In the genomic region with DNA sequence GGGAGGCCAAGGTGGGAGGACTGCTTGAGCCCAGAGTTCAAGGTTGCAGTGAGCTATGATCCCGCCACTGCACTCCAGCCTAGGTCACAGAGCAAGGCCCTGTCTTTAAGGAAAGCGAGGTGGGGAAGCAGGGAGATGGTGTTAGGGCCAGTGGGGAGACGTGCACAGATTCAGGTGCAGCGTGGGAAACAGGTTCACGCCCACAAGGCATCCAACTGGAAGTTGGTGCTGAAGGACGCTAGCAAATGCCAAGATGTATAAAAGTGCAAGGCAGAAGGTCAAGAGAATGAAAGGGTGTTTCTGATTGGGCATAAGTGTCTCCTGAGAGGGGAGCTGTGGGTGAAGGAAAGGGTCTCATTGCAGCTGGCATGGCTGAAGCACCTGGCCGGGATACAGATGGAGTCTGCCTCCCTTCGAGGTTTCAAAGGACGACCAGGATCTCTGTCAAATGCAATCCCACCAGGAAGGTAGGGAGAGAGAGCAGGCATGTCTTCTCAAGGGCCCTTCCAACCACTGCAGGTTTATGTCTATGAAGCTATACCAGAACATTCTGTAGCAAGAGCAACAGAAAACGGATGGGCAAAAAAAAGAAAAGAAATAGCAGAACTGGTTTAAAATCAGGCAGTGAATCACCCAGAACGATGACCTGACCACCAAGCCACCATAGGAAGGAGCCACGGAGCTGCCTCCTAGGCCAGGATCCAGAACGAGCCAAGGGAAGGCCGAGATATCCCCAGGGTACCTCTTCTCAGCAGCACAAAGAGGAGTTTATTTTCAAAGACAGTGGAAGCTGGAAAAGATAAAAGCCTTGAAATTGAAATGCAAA, we compare ENCODE assay signal across 28 cellular contexts.
"Had no signal": no experiment of that assay in that cellular context is flagged by ENCODE, and none has a peak within 500 bp of the region (broad histone marks: within the 10 kb centered on the region; RNA-seq: fewer than 3 reads in every experiment).

No MANE protein-coding gene starts in this region.

- H3K27me3 ChIP-seq: body of pancreas, esophagus squamous epithelium, heart right ventricle, pancreas, right lobe of liver, stomach, suprapubic skin, tibial nerve, uterus had no signal

- FAIRE-seq: kidney, pancreas had no signal

- H3K27ac ChIP-seq: body of pancreas, dorsolateral prefrontal cortex, esophagus squamous epithelium, heart right ventricle, neutrophil, pancreas, right lobe of liver, SK-N-MC, skin epidermis, stomach, suprapubic skin, tibial nerve, uterus, VCaP had no signal

- H3K4me1 Mint-ChIP-seq: mesothelial cell of epicardium had no signal

- H3K9me3 Mint-ChIP-seq: activated CD4-positive, alpha-beta T cell treated with anti-CD3 and anti-CD28 coated beads, Interleukin-2, amount 10 ng/mL, durations not matched to agents 7 days and 5 days; activated naive CD4-positive, alpha-beta T cell treated with anti-CD3 and anti-CD28 coated beads, Interleukin-2, amount 10 ng/mL, durations not matched to agents 7 days and 5 days; activated T-cell treated with anti-CD3 and anti-CD28 coated beads, Interleukin-2, amount 50 U/mL, for 72 hours; effector memory CD8-positive, alpha-beta T cell; mesothelial cell of epicardium; naive thymus-derived CD8-positive, alpha-beta T cell; stimulated activated effector memory CD8-positive, alpha-beta T cell treated with anti-CD3 and anti-CD28 coated beads, Interleukin-12 subunit alpha, Interleukin-12 subunit beta, amount 100 ng/mL, for 72 hours had no signal

- H3K36me3 Mint-ChIP-seq: activated naive CD4-positive, alpha-beta T cell treated with anti-CD3 and anti-CD28 coated beads, Interleukin-2, amount 10 ng/mL, durations not matched to agents 7 days and 5 days; mesothelial cell of epicardium; naive thymus-derived CD8-positive, alpha-beta T cell; stimulated activated effector memory CD8-positive, alpha-beta T cell treated with anti-CD3 and anti-CD28 coated beads, Interleukin-12 subunit alpha, Interleukin-12 subunit beta, amount 100 ng/mL, for 72 hours had no signal

- H3K4me1 ChIP-seq: body of pancreas, esophagus squamous epithelium, heart right ventricle, pancreas, right lobe of liver, stomach, suprapubic skin, tibial nerve, uterus had no signal

- H3K4me3 Mint-ChIP-seq: activated CD4-positive, alpha-beta T cell treated with anti-CD3 and anti-CD28 coated beads, Interleukin-2, amount 10 ng/mL, durations not matched to agents 7 days and 5 days; activated naive CD4-positive, alpha-beta T cell treated with anti-CD3 and anti-CD28 coated beads, Interleukin-2, amount 10 ng/mL, durations not matched to agents 7 days and 5 days; activated T-cell treated with anti-CD3 and anti-CD28 coated beads, Interleukin-2, amount 50 U/mL, for 72 hours; effector memory CD8-positive, alpha-beta T cell; mesothelial cell of epicardium; naive thymus-derived CD8-positive, alpha-beta T cell; stimulated activated effector memory CD8-positive, alpha-beta T cell treated with anti-CD3 and anti-CD28 coated beads, Interleukin-12 subunit alpha, Interleukin-12 subunit beta, amount 100 ng/mL, for 72 hours had no signal

- H3K9me3 ChIP-seq: body of pancreas, esophagus squamous epithelium, heart right ventricle, neutrophil, pancreas, right lobe of liver, stomach, suprapubic skin, tibial nerve, uterus had no signal

- H3K36me3 ChIP-seq: esophagus squamous epithelium, neutrophil, pancreas, right lobe of liver, suprapubic skin, uterus had no signal

- DNase-seq: activated CD4-positive, alpha-beta T cell treated with anti-CD3 and anti-CD28 coated beads, Interleukin-2, amount 10 ng/mL, durations not matched to agents 7 days and 5 days; activated CD4-positive, CD25-positive, alpha-beta regulatory T cell treated with anti-CD3 and anti-CD28 coated beads, Interleukin-2, amount 50 U/mL, for 72 hours; activated effector memory CD4-positive, alpha-beta T cell treated with anti-CD3 and anti-CD28 coated beads, Interleukin-2, amount 50 U/mL, for 16 hours; activated naive CD4-positive, alpha-beta T cell treated with anti-CD3 and anti-CD28 coated beads, Interleukin-2, amount 10 ng/mL, durations not matched to agents 7 days and 5 days; activated T-cell treated with anti-CD3 and anti-CD28 coated beads, Interleukin-2, amount 50 U/mL, for 72 hours; anterior cingulate cortex; body of pancreas; central memory CD4-positive, alpha-beta T cell; effector memory CD8-positive, alpha-beta T cell; esophagus squamous epithelium; heart right ventricle; kidney; naive thymus-derived CD8-positive, alpha-beta T cell; pancreas; right lobe of liver; stimulated activated CD4-positive, alpha-beta T cell treated with anti-CD3 and anti-CD28 coated beads, Interleukin-2, amount 100 ng/mL, for 24 hours; stomach; uterus had no signal

- ATAC-seq: activated T-cell treated with anti-CD3 and anti-CD28 coated beads, Interleukin-2, amount 50 U/mL, for 72 hours; body of pancreas; effector memory CD8-positive, alpha-beta T cell; heart right ventricle; left lobe of liver; naive thymus-derived CD8-positive, alpha-beta T cell; pancreas; right lobe of liver; stimulated activated effector memory CD8-positive, alpha-beta T cell treated with anti-CD3 and anti-CD28 coated beads, Interleukin-12 subunit alpha, Interleukin-12 subunit beta, amount 100 ng/mL, for 72 hours had no signal

- H3K27ac Mint-ChIP-seq: activated CD4-positive, alpha-beta T cell treated with anti-CD3 and anti-CD28 coated beads, Interleukin-2, amount 10 ng/mL, durations not matched to agents 7 days and 5 days; activated naive CD4-positive, alpha-beta T cell treated with anti-CD3 and anti-CD28 coated beads, Interleukin-2, amount 10 ng/mL, durations not matched to agents 7 days and 5 days; activated T-cell treated with anti-CD3 and anti-CD28 coated beads, Interleukin-2, amount 50 U/mL, for 72 hours; effector memory CD8-positive, alpha-beta T cell; mesothelial cell of epicardium; stimulated activated effector memory CD8-positive, alpha-beta T cell treated with anti-CD3 and anti-CD28 coated beads, Interleukin-12 subunit alpha, Interleukin-12 subunit beta, amount 100 ng/mL, for 72 hours had no signal

- H3K4me3 ChIP-seq: body of pancreas, dorsolateral prefrontal cortex, esophagus squamous epithelium, heart right ventricle, pancreas, right lobe of liver, SK-N-MC, skin epidermis, stomach, suprapubic skin, tibial nerve, uterus had no signal
